Comparison of ENCODE assay signal across 17 cellular contexts in genomic region chr12:98402671-98403070, GRCh38.
A peak's percentile ranks its signal among the peaks of the same experiment; 100 is the strongest.
DNase-seq lines count a peak whose midpoint lies in the region; ATAC-seq and TF ChIP-seq lines count a peak whose summit lies in the region.
"Had no signal": no experiment of that assay in that cellular context is flagged by ENCODE, and none has a peak within 500 bp of the region (broad histone marks: within the 10 kb centered on the region; RNA-seq: fewer than 3 reads in every experiment).

No MANE protein-coding gene starts in this region.

- H4K20me1 ChIP-seq in BLaER1 treated with 17β-estradiol and CSF1 and Interleukin-3, amounts not matched to agents 10 nM and 100 nM = no peaks in the 10 kb centered on the region

- ATAC-seq in GM19324 (IDR thresholded peaks at IDR 0.05; ENCODE audit: low FRiP score, unreplicated experiment) = no peak
- ATAC-seq: GM23338 had no signal

- no peak overlapping the region for H3K9ac ChIP-seq in BLaER1 treated with 17β-estradiol and CSF1 and Interleukin-3, amounts not matched to agents 10 nM and 100 nM
- H3K9ac ChIP-seq in endodermal cell (ENCODE audit: extremely low read depth, low read length, poor library complexity, severe bottlenecking) (no peak overlapping the region), mesenchymal stem cell (ENCODE audit: low read length) (no peak overlapping the region)
- H3K9ac ChIP-seq: KMS-11 had no signal

- H2AFZ ChIP-seq in ACC112 (ENCODE audit: low read length, unreplicated experiment) (no peak overlapping the region), mesenchymal stem cell (ENCODE audit: low read depth, low read length) (no peak overlapping the region)

- H3K27ac ChIP-seq in ACC112 (ENCODE audit: low read depth, low read length) (peak overlapping the region; percentile 18; the same call in 1 of the 2 replicates), endodermal cell (ENCODE audit: low read depth, low read length) (no peak overlapping the region), mesenchymal stem cell (ENCODE audit: low read length, poor library complexity, severe bottlenecking) (peak overlapping the region; percentile 86), A673 (ENCODE audit: low read depth, low read length, poor library complexity, severe bottlenecking) (no peak overlapping the region)
- H3K27ac ChIP-seq in BLaER1 treated with 17β-estradiol and CSF1 and Interleukin-3, amounts not matched to agents 10 nM and 100 nM = peak overlapping the region in 2 of 11 experiments; percentile 51 to 77; a peak in 2 of 22 replicates
- H3K27ac ChIP-seq: C4-2B, HL-60, KMS-11 had no signal

- H3K27me3 ChIP-seq in ACC112 (ENCODE audit: insufficient read depth, low read length) (no peaks in the 10 kb centered on the region), endodermal cell (ENCODE audit: control insufficient read depth, insufficient read depth, low read length, poor library complexity, severe bottlenecking) (no peaks in the 10 kb centered on the region), mesenchymal stem cell (ENCODE audit: control insufficient read depth in 1 of 2, insufficient read depth in 1 of 2, low read length in 2 of 2) (no peaks in the 10 kb centered on the region), A673 (replicated peaks; ENCODE audit: insufficient read depth, low read depth, low read length, poor library complexity) (no peaks in the 10 kb centered on the region)
- H3K27me3 ChIP-seq in BLaER1 treated with 17β-estradiol and CSF1 and Interleukin-3, amounts not matched to agents 10 nM and 100 nM = no peaks in the 10 kb centered on the region

- intact Hi-C loops in A673 (cut with micrococcal nuclease; ENCODE audit: unreplicated experiment) = no loop called here

- no peak overlapping the region for H2BK120ac ChIP-seq in mesenchymal stem cell (ENCODE audit: low read depth, low read length)

- CTCF ChIA-PET in A673 (lab: Charles Lee) = interaction anchor here (0.7 kb wide), 1 partner anchor 189 kb away, joined by 3 read pairs; no protein-coding TSS in a partner anchor

- no peak overlapping the region for H2BK5ac ChIP-seq in mesenchymal stem cell (ENCODE audit: low read depth, low read length, poor library complexity, severe bottlenecking)

- H3K27me3 Mint-ChIP-seq in endodermal cell (ENCODE audit: insufficient read depth) = no peaks in the 10 kb centered on the region
- H3K27me3 Mint-ChIP-seq: B cell; CD4-positive, alpha-beta T cell had no signal

- peaks cover 8% of the 10 kb centered on the region for H3K9me3 Mint-ChIP-seq in endodermal cell
- H3K9me3 Mint-ChIP-seq: CD4-positive, alpha-beta T cell had no signal

- H3K79me2 ChIP-seq in ACC112 (ENCODE audit: control insufficient read depth, insufficient read depth, low read length, unreplicated experiment) = no peaks in the 10 kb centered on the region

- H4K91ac ChIP-seq in mesenchymal stem cell (ENCODE audit: low read length) = no peak overlapping the region

- no peak overlapping the region for H3K27ac Mint-ChIP-seq in endodermal cell
- H3K27ac Mint-ChIP-seq: B cell; CD4-positive, alpha-beta T cell had no signal

- TF ChIP-seq CTCF in endodermal cell (conservative IDR thresholded peaks at IDR 0.05) = no peak
- no peak for TF ChIP-seq CTCF in A673 (conservative IDR thresholded peaks at IDR 0.05; ENCODE audit: low read depth, low read length)

- H2BK15ac ChIP-seq in mesenchymal stem cell (ENCODE audit: low read depth, poor library complexity, severe bottlenecking) = no peak overlapping the region

- H3K79me1 ChIP-seq in mesenchymal stem cell (replicated peaks; ENCODE audit: low read length, poor library complexity, severe bottlenecking) = no peaks in the 10 kb centered on the region

- H3K18ac ChIP-seq in mesenchymal stem cell (ENCODE audit: low read depth in 1 of 2, low read length in 2 of 2) = no peak overlapping the region

- peaks cover 7 to 27% (median 20%) of the 10 kb centered on the region in 11 experiments for H3K9me3 ChIP-seq in BLaER1 treated with 17β-estradiol and CSF1 and Interleukin-3, amounts not matched to agents 10 nM and 100 nM (replicated peaks in 1 of 11)
- H3K9me3 ChIP-seq in endodermal cell (ENCODE audit: control insufficient read depth, low read length) = peaks cover 7% of the 10 kb centered on the region
- H3K9me3 ChIP-seq in mesenchymal stem cell (ENCODE audit: control insufficient read depth, low read length) = peaks cover 5% of the 10 kb centered on the region
- peaks cover 7% of the 10 kb centered on the region for H3K9me3 ChIP-seq in A673 (ENCODE audit: low read depth, low read length, poor library complexity, severe bottlenecking)

- H3K4ac ChIP-seq in mesenchymal stem cell (ENCODE audit: low read depth in 1 of 2, low read length in 2 of 2) = no peak overlapping the region

- no peak overlapping the region for H2BK12ac ChIP-seq in mesenchymal stem cell (ENCODE audit: low read length in 2 of 2)

- H3K36me3 ChIP-seq in ACC112 (ENCODE audit: insufficient read depth, low read length) (no peaks in the 10 kb centered on the region), endodermal cell (ENCODE audit: control insufficient read depth, insufficient read depth, low read length) (no peaks in the 10 kb centered on the region), mesenchymal stem cell (ENCODE audit: control insufficient read depth in 1 of 2, insufficient read depth in 2 of 2, low read depth in 1 of 2, low read length in 2 of 2) (no peaks in the 10 kb centered on the region), A673 (ENCODE audit: insufficient read depth, low read length, poor library complexity, severe bottlenecking) (no peaks in the 10 kb centered on the region)
- peaks cover 0 to 12% (median 0%) of the 10 kb centered on the region in 11 experiments; a peak in 7 of 22 replicates for H3K36me3 ChIP-seq in BLaER1 treated with 17β-estradiol and CSF1 and Interleukin-3, amounts not matched to agents 10 nM and 100 nM

- H3K36me3 Mint-ChIP-seq in endodermal cell (ENCODE audit: low read depth) = no peaks in the 10 kb centered on the region

- WGBS in endodermal cell (ENCODE audit: insufficient coverage in 1 of 2, insufficient read length in 1 of 2), 2 experiments = 94% methylated on average over 2 to 3 of the region's 3 CpGs
- 95% methylated on average over 3 of the region's 3 CpGs for WGBS in mesenchymal stem cell

- H3K4me1 Mint-ChIP-seq in endodermal cell = peaks cover 34% of the 10 kb centered on the region

- POLR2A ChIA-PET in A673 (lab: Charles Lee; ENCODE audit: low non-redundant PET) = no interaction called here

- no peak overlapping the region for H3K23ac ChIP-seq in mesenchymal stem cell (ENCODE audit: low read length in 2 of 2)

- no peak overlapping the region for H4K8ac ChIP-seq in mesenchymal stem cell (ENCODE audit: low read length)

- peak; percentile 4 for DNase-seq in endodermal cell
- no peak for DNase-seq in mesenchymal stem cell
- no peak for DNase-seq in NCI-H1930 (lab: John Stamatoyannopoulos, UW)
- no peak for DNase-seq in A673 (ENCODE audit: low spot score)
- DNase-seq in DMS153 (lab: John Stamatoyannopoulos, UW) = no peak
- DNase-seq: CD4-positive, alpha-beta T cell; DMS79; GDM1; H7 had no signal

- BruUV-seq in A673 (replicated peaks; lab: Mats Ljungman, UMichigan) = no TSS peak

- no peak overlapping the region for H2AK5ac ChIP-seq in mesenchymal stem cell (ENCODE audit: low read length, severe bottlenecking)

- H3K4me2 ChIP-seq in BLaER1 treated with 17β-estradiol and CSF1 and Interleukin-3, amounts not matched to agents 10 nM and 100 nM = peak overlapping the region in 9 of 11 experiments; percentile 60 to 86 (median 77); a peak in 11 of 22 replicates
- no peak overlapping the region for H3K4me2 ChIP-seq in mesenchymal stem cell (ENCODE audit: low read length, poor library complexity, severe bottlenecking)
- H3K4me2 ChIP-seq: GM23338, KMS-11 had no signal

- H3K14ac ChIP-seq in mesenchymal stem cell (ENCODE audit: low read length in 2 of 2) = no peak overlapping the region

- H3K4me3 ChIP-seq in ACC112 (ENCODE audit: low read depth, low read length) (no peak overlapping the region), endodermal cell (ENCODE audit: low read length) (no peak overlapping the region), mesenchymal stem cell (ENCODE audit: insufficient read depth in 1 of 2, low read depth in 1 of 2, low read length in 2 of 2) (no peak overlapping the region), A673 (ENCODE audit: low read depth, low read length, poor library complexity, severe bottlenecking) (no peak overlapping the region)
- no peak overlapping the region for H3K4me3 ChIP-seq in BLaER1 treated with 17β-estradiol and CSF1 and Interleukin-3, amounts not matched to agents 10 nM and 100 nM
- H3K4me3 ChIP-seq: GM23338 had no signal

- H3K4me1 ChIP-seq in ACC112 (ENCODE audit: control insufficient read depth, insufficient read depth, low read length, unreplicated experiment) (peaks cover 35% of the 10 kb centered on the region), endodermal cell (ENCODE audit: control insufficient read depth, insufficient read depth, low read length) (peaks cover 17% of the 10 kb centered on the region), mesenchymal stem cell (ENCODE audit: control insufficient read depth, insufficient read depth, low read depth, low read length) (peaks cover 14% of the 10 kb centered on the region), A673 (ENCODE audit: insufficient read depth, low read length, poor library complexity, severe bottlenecking) (peaks cover 38% of the 10 kb centered on the region)
- H3K4me1 ChIP-seq in BLaER1 treated with 17β-estradiol and CSF1 and Interleukin-3, amounts not matched to agents 10 nM and 100 nM = peaks cover 62 to 84% (median 71%) of the 10 kb centered on the region in 10 experiments

- no peak overlapping the region for H3K4me3 Mint-ChIP-seq in endodermal cell
- H3K4me3 Mint-ChIP-seq: B cell; CD4-positive, alpha-beta T cell; GM23338 had no signal

Comparison
In these comparisons a context has a peak if more than half of its experiments do, and no peak if none do; other contexts are left out.
1. H3K27ac ChIP-seq: peak in ACC112 (single experiment) and mesenchymal stem cell (single experiment); none in endodermal cell (single experiment) and A673 (single experiment).